Comparison of ENCODE assay signal across 8 cellular contexts in genomic region chr13:21476893-21477472, GRCh38. TPM values are rescaled to one million over a fixed set of nuclear protein-coding genes. Genes with fewer than 3 reads are reported as not detected.
DNase-seq lines count a peak whose midpoint lies in the region; ATAC-seq and TF ChIP-seq lines count a peak whose summit lies in the region.

No MANE protein-coding gene starts in this region.

- no peaks in the 10 kb centered on the region for H3K9me3 Mint-ChIP-seq in activated naive CD8-positive, alpha-beta T cell treated with anti-CD3 and anti-CD28 coated beads for 36 hours

- H3K36me3 Mint-ChIP-seq in activated naive CD8-positive, alpha-beta T cell treated with anti-CD3 and anti-CD28 coated beads for 36 hours = no peaks in the 10 kb centered on the region

- WGBS in thyroid gland, 2 donors = 4 to 5% methylated on average over 18 of the region's 18 CpGs

- H3K79me2 ChIP-seq in parathyroid adenoma = no peaks in the 10 kb centered on the region

- H3K4me3 ChIP-seq in parathyroid adenoma (ENCODE audit: low read depth, low read length) = peak overlapping the region; percentile 15
- H3K4me3 ChIP-seq in thyroid gland (replicated peaks in 1 of 3) = peak overlapping the region in 1 of 3 donors; percentile 6

- H3K36me3 ChIP-seq in parathyroid adenoma (ENCODE audit: control insufficient read depth, insufficient read depth, low read length) = no peaks in the 10 kb centered on the region
- H3K36me3 ChIP-seq in thyroid gland = no peaks in the 10 kb centered on the region

- ATAC-seq in GM21717 (IDR thresholded peaks at IDR 0.05; ENCODE audit: unreplicated experiment) (peak; percentile 77), SK-N-SH treated with all-trans-retinoic acid at 6 μM for 48 hours (peak; percentile 80)

- H3K9ac ChIP-seq in parathyroid adenoma = no peak overlapping the region

- peak overlapping the region; percentile 79 for H3K4me3 Mint-ChIP-seq in activated naive CD8-positive, alpha-beta T cell treated with anti-CD3 and anti-CD28 coated beads for 36 hours

- H3K4me1 ChIP-seq in parathyroid adenoma (peaks cover 3% of the 10 kb centered on the region), thyroid gland (no peaks in the 10 kb centered on the region)

- peaks cover 13% of the 10 kb centered on the region for H3K27me3 Mint-ChIP-seq in activated naive CD8-positive, alpha-beta T cell treated with anti-CD3 and anti-CD28 coated beads for 36 hours

- peak overlapping the region; percentile 68 for H2AFZ ChIP-seq in parathyroid adenoma

- H3K27ac Mint-ChIP-seq in activated naive CD8-positive, alpha-beta T cell treated with anti-CD3 and anti-CD28 coated beads for 36 hours = peak overlapping the region; percentile 50

- H3K27ac ChIP-seq in parathyroid adenoma = no peak overlapping the region
- peak overlapping the region; percentile 8 to 57 (median 42) for H3K27ac ChIP-seq in thyroid gland

- H3K9me3 ChIP-seq in parathyroid adenoma (ENCODE audit: control insufficient read depth, low read length) (no peaks in the 10 kb centered on the region), thyroid gland (no peaks in the 10 kb centered on the region)

- no peak for TF ChIP-seq POLR2A in thyroid gland (IDR thresholded peaks at IDR 0.05)

- intact Hi-C loops in cardiac septum (cut with DNase I) = loop anchor here (1.0 to 5.0 kb wide), 2 partner anchors 180 to 535 kb away; no protein-coding TSS in a partner anchor
- intact Hi-C loops in thyroid gland (cut with DNase I) = loop anchor here (5.0 kb wide), 3 partner anchors 180 to 535 kb away; partner anchors contain the start of genes MRPL57 and SKA3

- TF ChIP-seq CTCF in parathyroid adenoma (IDR thresholded peaks at IDR 0.05) (peak; percentile 84), thyroid gland (IDR thresholded peaks at IDR 0.05) (peak; percentile 89 to 95 (median 94))

- H3K27me3 ChIP-seq in parathyroid adenoma (ENCODE audit: control insufficient read depth, insufficient read depth, low read length) = no peaks in the 10 kb centered on the region
- no peaks in the 10 kb centered on the region for H3K27me3 ChIP-seq in thyroid gland

- H3K4me2 ChIP-seq in parathyroid adenoma (ENCODE audit: low read length) = peak overlapping the region; percentile 39

- DNase-seq in DMS79 (lab: John Stamatoyannopoulos, UW) = peak; percentile 16
- peak; percentile 85 for DNase-seq in LoVo (ENCODE audit: low spot score)
- peak; percentile 80 for DNase-seq in activated naive CD8-positive, alpha-beta T cell treated with anti-CD3 and anti-CD28 coated beads for 36 hours
- peak; percentile 86 for DNase-seq in cardiac septum (ENCODE audit: low spot score)
- peak; percentile 80 to 87 for DNase-seq in thyroid gland

- H3K4me1 Mint-ChIP-seq in activated naive CD8-positive, alpha-beta T cell treated with anti-CD3 and anti-CD28 coated beads for 36 hours = peaks cover 10% of the 10 kb centered on the region

TF ChIP-seq in SK-N-SH treated with all-trans-retinoic acid at 6 μM for 48 hours, 23 proteins besides CTCF, POLR2A, EP300 and RAD21:
- TF ChIP-seq, protein P1, sequence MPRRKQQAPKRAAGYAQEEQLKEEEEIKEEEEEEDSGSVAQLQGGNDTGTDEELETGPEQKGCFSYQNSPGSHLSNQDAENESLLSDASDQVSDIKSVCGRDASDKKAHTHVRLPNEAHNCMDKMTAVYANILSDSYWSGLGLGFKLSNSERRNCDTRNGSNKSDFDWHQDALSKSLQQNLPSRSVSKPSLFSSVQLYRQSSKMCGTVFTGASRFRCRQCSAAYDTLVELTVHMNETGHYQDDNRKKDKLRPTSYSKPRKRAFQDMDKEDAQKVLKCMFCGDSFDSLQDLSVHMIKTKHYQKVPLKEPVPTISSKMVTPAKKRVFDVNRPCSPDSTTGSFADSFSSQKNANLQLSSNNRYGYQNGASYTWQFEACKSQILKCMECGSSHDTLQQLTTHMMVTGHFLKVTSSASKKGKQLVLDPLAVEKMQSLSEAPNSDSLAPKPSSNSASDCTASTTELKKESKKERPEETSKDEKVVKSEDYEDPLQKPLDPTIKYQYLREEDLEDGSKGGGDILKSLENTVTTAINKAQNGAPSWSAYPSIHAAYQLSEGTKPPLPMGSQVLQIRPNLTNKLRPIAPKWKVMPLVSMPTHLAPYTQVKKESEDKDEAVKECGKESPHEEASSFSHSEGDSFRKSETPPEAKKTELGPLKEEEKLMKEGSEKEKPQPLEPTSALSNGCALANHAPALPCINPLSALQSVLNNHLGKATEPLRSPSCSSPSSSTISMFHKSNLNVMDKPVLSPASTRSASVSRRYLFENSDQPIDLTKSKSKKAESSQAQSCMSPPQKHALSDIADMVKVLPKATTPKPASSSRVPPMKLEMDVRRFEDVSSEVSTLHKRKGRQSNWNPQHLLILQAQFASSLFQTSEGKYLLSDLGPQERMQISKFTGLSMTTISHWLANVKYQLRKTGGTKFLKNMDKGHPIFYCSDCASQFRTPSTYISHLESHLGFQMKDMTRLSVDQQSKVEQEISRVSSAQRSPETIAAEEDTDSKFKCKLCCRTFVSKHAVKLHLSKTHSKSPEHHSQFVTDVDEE (CRISPR knock-in tag; IDR thresholded peaks at IDR 0.05) = no peak
- TF ChIP-seq ZFP30 (CRISPR knock-in tag; IDR thresholded peaks at IDR 0.05) = no peak
- no peak for TF ChIP-seq ZFP3 (CRISPR knock-in tag; IDR thresholded peaks at IDR 0.05)
- no peak for TF ChIP-seq ARNTL (CRISPR knock-in tag; IDR thresholded peaks at IDR 0.05; ENCODE audit: borderline replicate concordance, low read depth)
- no peak for TF ChIP-seq PPARA (CRISPR knock-in tag; IDR thresholded peaks at IDR 0.05; ENCODE audit: borderline replicate concordance)
- TF ChIP-seq ESRRG (CRISPR knock-in tag; IDR thresholded peaks at IDR 0.05) = no peak
- no peak for TF ChIP-seq TOX (CRISPR knock-in tag; IDR thresholded peaks at IDR 0.05; ENCODE audit: borderline replicate concordance)
- no peak for TF ChIP-seq BACH2 (CRISPR knock-in tag; IDR thresholded peaks at IDR 0.05; ENCODE audit: borderline replicate concordance)
- TF ChIP-seq, protein P2, sequence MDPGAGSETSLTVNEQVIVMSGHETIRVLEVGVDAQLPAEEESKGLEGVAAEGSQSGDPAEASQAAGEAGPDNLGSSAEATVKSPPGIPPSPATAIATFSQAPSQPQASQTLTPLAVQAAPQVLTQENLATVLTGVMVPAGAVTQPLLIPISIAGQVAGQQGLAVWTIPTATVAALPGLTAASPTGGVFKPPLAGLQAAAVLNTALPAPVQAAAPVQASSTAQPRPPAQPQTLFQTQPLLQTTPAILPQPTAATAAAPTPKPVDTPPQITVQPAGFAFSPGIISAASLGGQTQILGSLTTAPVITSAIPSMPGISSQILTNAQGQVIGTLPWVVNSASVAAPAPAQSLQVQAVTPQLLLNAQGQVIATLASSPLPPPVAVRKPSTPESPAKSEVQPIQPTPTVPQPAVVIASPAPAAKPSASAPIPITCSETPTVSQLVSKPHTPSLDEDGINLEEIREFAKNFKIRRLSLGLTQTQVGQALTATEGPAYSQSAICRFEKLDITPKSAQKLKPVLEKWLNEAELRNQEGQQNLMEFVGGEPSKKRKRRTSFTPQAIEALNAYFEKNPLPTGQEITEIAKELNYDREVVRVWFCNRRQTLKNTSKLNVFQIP (CRISPR knock-in tag; IDR thresholded peaks at IDR 0.05; ENCODE audit: borderline replicate concordance, low read depth) = no peak
- no peak for TF ChIP-seq GLIS3 (CRISPR knock-in tag; IDR thresholded peaks at IDR 0.05)
- TF ChIP-seq ZNF8 (CRISPR knock-in tag; IDR thresholded peaks at IDR 0.05) = no peak
- no peak for TF ChIP-seq CREB5 (CRISPR knock-in tag; IDR thresholded peaks at IDR 0.05; ENCODE audit: low read depth)
- TF ChIP-seq TCF4 (CRISPR knock-in tag; IDR thresholded peaks at IDR 0.05; ENCODE audit: borderline replicate concordance) = no peak
- no peak for TF ChIP-seq RARB (CRISPR knock-in tag; IDR thresholded peaks at IDR 0.05)
- no peak for TF ChIP-seq ZC3H10 (CRISPR knock-in tag; IDR thresholded peaks at IDR 0.05)
- no peak for TF ChIP-seq OSR1 (CRISPR knock-in tag; IDR thresholded peaks at IDR 0.05)
- TF ChIP-seq ZNF70 (CRISPR knock-in tag; IDR thresholded peaks at IDR 0.05) = no peak
- TF ChIP-seq, protein P3, sequence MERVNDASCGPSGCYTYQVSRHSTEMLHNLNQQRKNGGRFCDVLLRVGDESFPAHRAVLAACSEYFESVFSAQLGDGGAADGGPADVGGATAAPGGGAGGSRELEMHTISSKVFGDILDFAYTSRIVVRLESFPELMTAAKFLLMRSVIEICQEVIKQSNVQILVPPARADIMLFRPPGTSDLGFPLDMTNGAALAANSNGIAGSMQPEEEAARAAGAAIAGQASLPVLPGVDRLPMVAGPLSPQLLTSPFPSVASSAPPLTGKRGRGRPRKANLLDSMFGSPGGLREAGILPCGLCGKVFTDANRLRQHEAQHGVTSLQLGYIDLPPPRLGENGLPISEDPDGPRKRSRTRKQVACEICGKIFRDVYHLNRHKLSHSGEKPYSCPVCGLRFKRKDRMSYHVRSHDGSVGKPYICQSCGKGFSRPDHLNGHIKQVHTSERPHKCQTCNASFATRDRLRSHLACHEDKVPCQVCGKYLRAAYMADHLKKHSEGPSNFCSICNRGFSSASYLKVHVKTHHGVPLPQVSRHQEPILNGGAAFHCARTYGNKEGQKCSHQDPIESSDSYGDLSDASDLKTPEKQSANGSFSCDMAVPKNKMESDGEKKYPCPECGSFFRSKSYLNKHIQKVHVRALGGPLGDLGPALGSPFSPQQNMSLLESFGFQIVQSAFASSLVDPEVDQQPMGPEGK (CRISPR knock-in tag; IDR thresholded peaks at IDR 0.05; ENCODE audit: borderline replicate concordance) = no peak

RNA-seq across cellular contexts. Expression of gene ZDHHC20, which starts 17.9 kb away (rescaled TPM):
- 10 to 100 TPM; 52.0 to 52.8 TPM for total RNA-seq in activated naive CD8-positive, alpha-beta T cell treated with anti-CD3 and anti-CD28 coated beads for 36 hours
- total RNA-seq in cardiac septum = 20.2 TPM
- 10 to 100 TPM; 75.8 to 90.2 (median 79.3) TPM for total RNA-seq in thyroid gland

Comparison
In these comparisons a context has a peak if more than half of its experiments do, and no peak if none do; other contexts are left out.
1. DNase-seq: peak in every context shown above with its lines; median percentile 86 in cardiac septum; 85 in LoVo; 84 in thyroid gland; 80 in activated naive CD8-positive, alpha-beta T cell treated with anti-CD3 and anti-CD28 coated beads for 36 hours; 16 in DMS79.